In genomic region chr2:36785179-36785795, GRCh38 we compare ENCODE assay signal across 8 cellular contexts.
A peak's percentile ranks its signal among the peaks of the same experiment; 100 is the strongest.
DNase-seq lines count a peak whose midpoint lies in the region; ATAC-seq and TF ChIP-seq lines count a peak whose summit lies in the region.

No MANE protein-coding gene starts in this region.

- H3K36me3 Mint-ChIP-seq in activated T-helper 2 cell treated with anti-CD3 and anti-CD28 coated beads, Interferon-gamma antibody, Interleukin-2, Interleukin-4, amounts not matched to agents 10 μg/mL and 5 μg/mL and 100 μg/mL, durations not matched to agents 14 hours and 24 hours and 36 hours (ENCODE audit: low read depth): no peaks in the 10 kb centered on the region

- no peak overlapping the region for H2BK5ac ChIP-seq in trophoblast cell (ENCODE audit: low read depth, low read length, poor library complexity)

- no peak overlapping the region for H3K4me2 ChIP-seq in trophoblast cell (ENCODE audit: low read length)

- DNase-seq in Caki2 (ENCODE audit: low read depth) (peak; percentile 70), KBM-7 (peak; percentile 96), RPMI7951 (ENCODE audit: low read depth) (peak; percentile 66), germinal center (ENCODE audit: low spot score) (peak; percentile 69), trophoblast cell (peak; percentile 80 to 90), uterus (peak; percentile 33 to 53)
- peak; percentile 63 for DNase-seq in activated T-helper 2 cell treated with anti-CD3 and anti-CD28 coated beads, Interferon-gamma antibody, Interleukin-2, Interleukin-4, amounts not matched to agents 10 μg/mL and 5 μg/mL and 100 μg/mL, durations not matched to agents 14 hours and 24 hours and 36 hours (ENCODE audit: low spot score)

- ATAC-seq in GM21447 (IDR thresholded peaks at IDR 0.05; ENCODE audit: unreplicated experiment): peak; percentile 60

- peak; percentile 64 to 87 (median 78) for TF ChIP-seq CTCF in uterus (IDR thresholded peaks at IDR 0.05)

- peaks cover 3% of the 10 kb centered on the region for H3K4me1 Mint-ChIP-seq in activated T-helper 2 cell treated with anti-CD3 and anti-CD28 coated beads, Interferon-gamma antibody, Interleukin-2, Interleukin-4, amounts not matched to agents 10 μg/mL and 5 μg/mL and 100 μg/mL, durations not matched to agents 14 hours and 24 hours and 36 hours (ENCODE audit: low read depth)

- no peak overlapping the region for H3K4me3 ChIP-seq in trophoblast cell (ENCODE audit: low read depth, low read length)
- H3K4me3 ChIP-seq in uterus: no peak overlapping the region

- no peak overlapping the region for H2AK5ac ChIP-seq in trophoblast cell (ENCODE audit: low read length)

- intact Hi-C loops in activated T-helper 2 cell treated with anti-CD3 and anti-CD28 coated beads, Interferon-gamma antibody, Interleukin-2, Interleukin-4, amounts not matched to agents 10 μg/mL and 5 μg/mL and 100 μg/mL, durations not matched to agents 14 hours and 24 hours and 36 hours (cut with micrococcal nuclease): loop anchor here (2.0 to 5.0 kb wide), 2 partner anchors 220 to 433 kb away; no protein-coding TSS in a partner anchor
- intact Hi-C loops in uterus (cut with DNase I; ENCODE audit: low total_unique reads): no loop called here

- in situ Hi-C loops in Caki2 (cut with HindIII; ENCODE audit: low pct_unique_long_range_greater_than_20kb, low sequenced_read_pairs) (no loop called here), KBM-7 (cut with MboI; ENCODE audit: low pct_unique_long_range_greater_than_20kb, low sequenced_read_pairs) (loop anchor here (25.0 kb wide), 1 partner anchor 423 kb away; the partner anchor contains the start of gene CRIM1)

- H3K79me2 ChIP-seq in trophoblast cell (ENCODE audit: control insufficient read depth, insufficient read depth, low read length, poor library complexity): no peaks in the 10 kb centered on the region

- H3K14ac ChIP-seq in trophoblast cell (ENCODE audit: low read length): no peak overlapping the region

- H2BK12ac ChIP-seq in trophoblast cell (ENCODE audit: low read length): no peak overlapping the region

- H3K27ac ChIP-seq in trophoblast cell (ENCODE audit: low read depth, low read length): no peak overlapping the region
- H3K27ac ChIP-seq in uterus: no peak overlapping the region

- no peak overlapping the region for H2BK120ac ChIP-seq in trophoblast cell (ENCODE audit: insufficient read depth, low read length, poor library complexity)

- H3K27ac Mint-ChIP-seq in activated T-helper 2 cell treated with anti-CD3 and anti-CD28 coated beads, Interferon-gamma antibody, Interleukin-2, Interleukin-4, amounts not matched to agents 10 μg/mL and 5 μg/mL and 100 μg/mL, durations not matched to agents 14 hours and 24 hours and 36 hours: no peak overlapping the region

- no peaks in the 10 kb centered on the region for H3K79me1 ChIP-seq in trophoblast cell (ENCODE audit: low read length)

- H3K23ac ChIP-seq in trophoblast cell (ENCODE audit: low read length): no peak overlapping the region

- no peak for TF ChIP-seq POLR2A in uterus (IDR thresholded peaks at IDR 0.05)

- no peak overlapping the region for H2AFZ ChIP-seq in trophoblast cell (ENCODE audit: insufficient read depth, low read length, poor library complexity)

- WGBS in trophoblast cell (ENCODE audit: extremely low coverage, insufficient coverage, insufficient read length): no CpG with 5 or more reads among the region's 5 CpGs

- H4K91ac ChIP-seq in trophoblast cell (ENCODE audit: low read depth, low read length): no peak overlapping the region

- H3K9ac ChIP-seq in trophoblast cell (ENCODE audit: low read length): no peak overlapping the region

- H3K4me1 ChIP-seq in trophoblast cell (ENCODE audit: control insufficient read depth in 1 of 2, insufficient read depth in 2 of 2, low read length in 2 of 2) (no peaks in the 10 kb centered on the region), uterus (no peaks in the 10 kb centered on the region)

- no peak overlapping the region for H4K12ac ChIP-seq in trophoblast cell (ENCODE audit: low read depth, low read length)

- no peak overlapping the region for H4K8ac ChIP-seq in trophoblast cell (ENCODE audit: low read depth, low read length)

- H3K9me3 Mint-ChIP-seq in activated T-helper 2 cell treated with anti-CD3 and anti-CD28 coated beads, Interferon-gamma antibody, Interleukin-2, Interleukin-4, amounts not matched to agents 10 μg/mL and 5 μg/mL and 100 μg/mL, durations not matched to agents 14 hours and 24 hours and 36 hours: no peaks in the 10 kb centered on the region

- no peaks in the 10 kb centered on the region for H3K36me3 ChIP-seq in trophoblast cell (ENCODE audit: control insufficient read depth in 1 of 2, insufficient read depth in 2 of 2, low read length in 2 of 2)
- H3K36me3 ChIP-seq in uterus: no peaks in the 10 kb centered on the region

- H3K9me3 ChIP-seq in trophoblast cell (ENCODE audit: insufficient read depth, low read depth, low read length) (no peaks in the 10 kb centered on the region), uterus (no peaks in the 10 kb centered on the region)

- H3K27me3 Mint-ChIP-seq in activated T-helper 2 cell treated with anti-CD3 and anti-CD28 coated beads, Interferon-gamma antibody, Interleukin-2, Interleukin-4, amounts not matched to agents 10 μg/mL and 5 μg/mL and 100 μg/mL, durations not matched to agents 14 hours and 24 hours and 36 hours (ENCODE audit: low read depth): peaks cover 26% of the 10 kb centered on the region

- no peak overlapping the region for H3K18ac ChIP-seq in trophoblast cell (ENCODE audit: low read length)

- no peak overlapping the region for H3K4me3 Mint-ChIP-seq in activated T-helper 2 cell treated with anti-CD3 and anti-CD28 coated beads, Interferon-gamma antibody, Interleukin-2, Interleukin-4, amounts not matched to agents 10 μg/mL and 5 μg/mL and 100 μg/mL, durations not matched to agents 14 hours and 24 hours and 36 hours (ENCODE audit: low read depth)

- H3K27me3 ChIP-seq in trophoblast cell (ENCODE audit: insufficient read depth, low read length): no peaks in the 10 kb centered on the region
- no peaks in the 10 kb centered on the region for H3K27me3 ChIP-seq in uterus

- H3K4ac ChIP-seq in trophoblast cell (ENCODE audit: low read depth, low read length): no peak overlapping the region

Comparison
In these comparisons a context has a peak if more than half of its experiments do, and no peak if none do; other contexts are left out.
1. DNase-seq: peak in every context shown above with its lines; median percentile 96 in KBM-7; 85 in trophoblast cell; 70 in Caki2; 69 in germinal center; 66 in RPMI7951; 63 in activated T-helper 2 cell treated with anti-CD3 and anti-CD28 coated beads, Interferon-gamma antibody, Interleukin-2, Interleukin-4, amounts not matched to agents 10 μg/mL and 5 μg/mL and 100 μg/mL, durations not matched to agents 14 hours and 24 hours and 36 hours; 43 in uterus.